In genomic region chr6:145699462-145699861, GRCh38 we compare ENCODE assay signal across 21 cellular contexts. TPM values are rescaled to one million over a fixed set of nuclear protein-coding genes. Genes with fewer than 3 reads are reported as not detected.
DNase-seq lines count a peak whose midpoint lies in the region; ATAC-seq, FAIRE-seq and TF ChIP-seq lines count a peak whose summit lies in the region.
"Had no signal": no experiment of that assay in that cellular context is flagged by ENCODE, and none has a peak within 500 bp of the region (broad histone marks: within the 10 kb centered on the region; RNA-seq: fewer than 3 reads in every experiment).

No MANE protein-coding gene starts in this region.

- no peaks in the 10 kb centered on the region for H3K9me1 ChIP-seq in endothelial cell of umbilical vein (replicated peaks; ENCODE audit: control insufficient read depth, extremely low read depth, insufficient read depth, low read length)

- no peaks in the 10 kb centered on the region for H4K20me1 ChIP-seq in PC-3 (ENCODE audit: low read length)
- H4K20me1 ChIP-seq in endothelial cell of umbilical vein (replicated peaks; ENCODE audit: control insufficient read depth, extremely low read depth, insufficient read depth, low read length) = no peaks in the 10 kb centered on the region
- no peaks in the 10 kb centered on the region for H4K20me1 ChIP-seq in GM23338 (replicated peaks; ENCODE audit: insufficient read depth)
- H4K20me1 ChIP-seq: BLaER1 had no signal

- intact Hi-C loops in PC-3 (cut with micrococcal nuclease) (no loop called here), endothelial cell of umbilical vein (cut with micrococcal nuclease) (loop anchor here (1.0 to 2.0 kb wide), 2 partner anchors 31 to 115 kb away; partner anchors contain the start of gene FBXO30)

- no peak overlapping the region for H4K91ac ChIP-seq in mesenchymal stem cell (ENCODE audit: low read length)

- H3K9ac ChIP-seq in PC-3 (ENCODE audit: low read length) (no peak overlapping the region), endothelial cell of umbilical vein (replicated peaks; ENCODE audit: extremely low read depth, insufficient read depth, low read length) (peak overlapping the region; percentile 65), mesenchymal stem cell (ENCODE audit: low read length) (no peak overlapping the region)
- H3K9ac ChIP-seq: BLaER1 had no signal

- TF ChIP-seq CTCF in PC-3 (conservative IDR thresholded peaks at IDR 0.05; ENCODE audit: low read depth, low read length) = no peak
- TF ChIP-seq CTCF in endothelial cell of umbilical vein (IDR thresholded peaks at IDR 0.05; ENCODE audit: extremely low read depth in 1 of 2, insufficient read depth in 1 of 2, low read depth in 1 of 2, low read length in 2 of 2) = no peak
- TF ChIP-seq CTCF in GM23338 (conservative IDR thresholded peaks at IDR 0.05; ENCODE audit: low read depth in 2 of 2) = no peak

- H3K79me1 ChIP-seq in mesenchymal stem cell (replicated peaks; ENCODE audit: low read length, poor library complexity, severe bottlenecking) = no peaks in the 10 kb centered on the region

- no peak overlapping the region for H2BK15ac ChIP-seq in mesenchymal stem cell (ENCODE audit: low read depth, poor library complexity, severe bottlenecking)

- H3K9me3 ChIP-seq in PC-3 (ENCODE audit: low read length) (no peaks in the 10 kb centered on the region), endothelial cell of umbilical vein (replicated peaks; ENCODE audit: control insufficient read depth, insufficient read depth, low read length) (no peaks in the 10 kb centered on the region), mesenchymal stem cell (ENCODE audit: control insufficient read depth, low read length) (no peaks in the 10 kb centered on the region)
- H3K9me3 ChIP-seq: pancreas, testis had no signal

- H3K27ac ChIP-seq in PC-3 (ENCODE audit: low read length) (peak overlapping the region; percentile 17; the same call in 1 of the 2 replicates), endothelial cell of umbilical vein (ENCODE audit: insufficient read depth, low read depth, low read length) (peak overlapping the region; percentile 95), mesenchymal stem cell (ENCODE audit: low read length, poor library complexity, severe bottlenecking) (no peak overlapping the region), GM23338 (ENCODE audit: low read depth) (no peak overlapping the region)
- H3K27ac ChIP-seq: BLaER1, pancreas, testis had no signal

- H3F3A ChIP-seq in PC-3 (ENCODE audit: low read length, unreplicated experiment) (no peaks in the 10 kb centered on the region), GM23338 (replicated peaks; ENCODE audit: low read depth) (no peaks in the 10 kb centered on the region)

- peaks cover 17% of the 10 kb centered on the region for H3K36me3 Mint-ChIP-seq in GM23338 (ENCODE audit: low read depth)

- H3K9me3 Mint-ChIP-seq in GM23338 = peaks cover 16% of the 10 kb centered on the region
- H3K9me3 Mint-ChIP-seq: activated naive CD4-positive, alpha-beta T cell treated with anti-CD3 and anti-CD28 coated beads, Interleukin-2, amount 50 U/mL, for 24 hours; central memory CD8-positive, alpha-beta T cell had no signal

- no peak overlapping the region for H2BK120ac ChIP-seq in mesenchymal stem cell (ENCODE audit: low read depth, low read length)

- peak; percentile 96 for ATAC-seq in PC-3
- ATAC-seq in HG03439 (IDR thresholded peaks at IDR 0.05; ENCODE audit: unreplicated experiment) = no peak
- ATAC-seq in GM23338 = no peak
- no peak for ATAC-seq in HG02610 (IDR thresholded peaks at IDR 0.05; ENCODE audit: unreplicated experiment)
- ATAC-seq: esophagus mucosa, GM12878, pancreas, WTC11 had no signal

- DNase-seq in AG20443 (ENCODE audit: low spot score) (peak; percentile 9), PC-3 (peak; percentile 65), endothelial cell of umbilical vein (ENCODE audit: low read depth, low spot score) (peak; percentile 80), mesenchymal stem cell (peak; percentile 68), GF-D8 (lab: John Stamatoyannopoulos, UW) (no peak), GM23338 (ENCODE audit: low spot score) (no peak)
- DNase-seq: activated CD8-positive, alpha-beta memory T cell treated with anti-CD3 and anti-CD28 coated beads, Interleukin-2, amount 50 U/mL, for 4 hours; DMS79; KG1; NCI-H1436 treated with DMSO at 0.1 percent for 48 hours; NCI-H446; pancreas; testis had no signal

- H3K23ac ChIP-seq in mesenchymal stem cell (ENCODE audit: low read length in 2 of 2) = no peak overlapping the region

- peak; percentile 89 for FAIRE-seq in endothelial cell of umbilical vein (lab: Jason Lieb, UNC)
- FAIRE-seq: GM12878, pancreas had no signal

- H3K4me1 ChIP-seq in PC-3 (ENCODE audit: insufficient read depth, low read length) (peaks cover 17% of the 10 kb centered on the region), endothelial cell of umbilical vein (ENCODE audit: control insufficient read depth, extremely low read depth, insufficient read depth, low read length) (peaks cover 24% of the 10 kb centered on the region), mesenchymal stem cell (ENCODE audit: control insufficient read depth, insufficient read depth, low read depth, low read length) (no peaks in the 10 kb centered on the region), GM23338 (ENCODE audit: insufficient read depth) (no peaks in the 10 kb centered on the region)
- H3K4me1 ChIP-seq: BLaER1, pancreas had no signal

- no peak overlapping the region for H3K14ac ChIP-seq in mesenchymal stem cell (ENCODE audit: low read length in 2 of 2)

- H3K79me2 ChIP-seq in PC-3 (ENCODE audit: low read length) = no peaks in the 10 kb centered on the region
- no peaks in the 10 kb centered on the region for H3K79me2 ChIP-seq in endothelial cell of umbilical vein (ENCODE audit: control insufficient read depth, insufficient read depth, low read length)
- no peaks in the 10 kb centered on the region for H3K79me2 ChIP-seq in GM23338 (replicated peaks; ENCODE audit: insufficient read depth)

- no peak overlapping the region for H4K8ac ChIP-seq in mesenchymal stem cell (ENCODE audit: low read length)

- no peak for TF ChIP-seq POLR2A in endothelial cell of umbilical vein (IDR thresholded peaks at IDR 0.05; ENCODE audit: low read depth, low read length)

- CTCF ChIA-PET in PC-3 (lab: Charles Lee) = no interaction called here
- CTCF ChIA-PET in endothelial cell of umbilical vein (lab: Charles Lee) = interaction anchor here (2.8 kb wide), 1 partner anchor 66 kb away, joined by 13 read pairs; no protein-coding TSS in a partner anchor

- H3K27ac Mint-ChIP-seq in GM23338 = no peak overlapping the region
- H3K27ac Mint-ChIP-seq: activated naive CD4-positive, alpha-beta T cell treated with anti-CD3 and anti-CD28 coated beads, Interleukin-2, amount 50 U/mL, for 24 hours; WTC11 had no signal

- H3K4me1 Mint-ChIP-seq in GM23338 = peaks cover under 1% of the 10 kb centered on the region; the same call in 1 of the 3 replicates
- H3K4me1 Mint-ChIP-seq: activated naive CD4-positive, alpha-beta T cell treated with anti-CD3 and anti-CD28 coated beads, Interleukin-2, amount 50 U/mL, for 24 hours; central memory CD8-positive, alpha-beta T cell; WTC11 had no signal

- H2BK12ac ChIP-seq in mesenchymal stem cell (ENCODE audit: low read length in 2 of 2) = no peak overlapping the region

- H3K27me3 Mint-ChIP-seq in GM23338 (ENCODE audit: insufficient read depth, low read depth, poor library complexity) = no peaks in the 10 kb centered on the region
- H3K27me3 Mint-ChIP-seq: activated naive CD4-positive, alpha-beta T cell treated with anti-CD3 and anti-CD28 coated beads, Interleukin-2, amount 50 U/mL, for 24 hours; central memory CD8-positive, alpha-beta T cell had no signal

- dilution Hi-C loops in endothelial cell of umbilical vein (cut with MboI; ENCODE audit: extremely low pct_ligation_motif_present, low sequenced_read_pairs) = no loop called here

- POLR2A ChIA-PET in PC-3 (lab: Charles Lee; ENCODE audit: unreplicated experiment) = no interaction called here
- POLR2A ChIA-PET in endothelial cell of umbilical vein (lab: Charles Lee) = no interaction called here

- H3K18ac ChIP-seq in mesenchymal stem cell (ENCODE audit: low read depth in 1 of 2, low read length in 2 of 2) = no peak overlapping the region

- no peaks in the 10 kb centered on the region for H3K9me2 ChIP-seq in PC-3 (replicated peaks; ENCODE audit: low read length)
- 0 out of 2 replicates have a peak, but pooled peaks cover 3% of the 10 kb centered on the region for H3K9me2 ChIP-seq in GM23338 (ENCODE audit: insufficient read depth)

- H3K36me3 ChIP-seq in PC-3 (ENCODE audit: low read depth, low read length) (no peaks in the 10 kb centered on the region), endothelial cell of umbilical vein (ENCODE audit: control insufficient read depth in 2 of 2, extremely low read depth in 1 of 2, insufficient read depth in 2 of 2, low read length in 2 of 2) (no peaks in the 10 kb centered on the region), mesenchymal stem cell (ENCODE audit: control insufficient read depth in 1 of 2, insufficient read depth in 2 of 2, low read depth in 1 of 2, low read length in 2 of 2) (no peaks in the 10 kb centered on the region), GM23338 (ENCODE audit: insufficient read depth) (no peaks in the 10 kb centered on the region)
- H3K36me3 ChIP-seq: BLaER1, pancreas had no signal

- BruUV-seq in PC-3 (replicated peaks; lab: Mats Ljungman, UMichigan) = no TSS peak
- no TSS peak for BruUV-seq in endothelial cell of umbilical vein (replicated peaks; lab: Mats Ljungman, UMichigan)

- H2AFZ ChIP-seq in PC-3 (ENCODE audit: low read length) = no peak overlapping the region
- no peak overlapping the region for H2AFZ ChIP-seq in endothelial cell of umbilical vein (ENCODE audit: low read depth, low read length)
- no peak overlapping the region for H2AFZ ChIP-seq in mesenchymal stem cell (ENCODE audit: low read depth, low read length)
- no peak overlapping the region for H2AFZ ChIP-seq in GM23338

- H3K4me3 Mint-ChIP-seq in GM23338 = no peak overlapping the region
- H3K4me3 Mint-ChIP-seq: activated naive CD4-positive, alpha-beta T cell treated with anti-CD3 and anti-CD28 coated beads, Interleukin-2, amount 50 U/mL, for 24 hours; central memory CD8-positive, alpha-beta T cell; WTC11 had no signal

- H2BK5ac ChIP-seq in mesenchymal stem cell (ENCODE audit: low read depth, low read length, poor library complexity, severe bottlenecking) = no peak overlapping the region

- H3K27me3 ChIP-seq in PC-3 (ENCODE audit: low read length) (no peaks in the 10 kb centered on the region), endothelial cell of umbilical vein (ENCODE audit: control insufficient read depth in 2 of 2, insufficient read depth in 2 of 2, low read length in 2 of 2) (no peaks in the 10 kb centered on the region), mesenchymal stem cell (ENCODE audit: control insufficient read depth in 1 of 2, insufficient read depth in 1 of 2, low read length in 2 of 2) (no peaks in the 10 kb centered on the region), GM23338 (ENCODE audit: insufficient read depth) (no peaks in the 10 kb centered on the region)
- H3K27me3 ChIP-seq: BLaER1, pancreas, testis had no signal

- H3K4me3 ChIP-seq in PC-3 (ENCODE audit: low read length) = no peak overlapping the region
- H3K4me3 ChIP-seq in endothelial cell of umbilical vein (replicated peaks in 1 of 3; ENCODE audit: insufficient read depth in 1 of 3, low read depth in 1 of 3, low read length in 3 of 3) = no peak overlapping the region
- H3K4me3 ChIP-seq in mesenchymal stem cell (ENCODE audit: insufficient read depth in 1 of 2, low read depth in 1 of 2, low read length in 2 of 2) = no peak overlapping the region
- H3K4me3 ChIP-seq in GM23338 = no peak overlapping the region
- H3K4me3 ChIP-seq: BLaER1, GM12878, pancreas, testis had no signal

- no peak overlapping the region for H2AK5ac ChIP-seq in mesenchymal stem cell (ENCODE audit: low read length, severe bottlenecking)

- peak overlapping the region; percentile 22 for H3K4me2 ChIP-seq in PC-3 (ENCODE audit: low read length)
- peak overlapping the region; percentile 61 for H3K4me2 ChIP-seq in endothelial cell of umbilical vein (ENCODE audit: insufficient read depth, low read length)
- H3K4me2 ChIP-seq in mesenchymal stem cell (ENCODE audit: low read length, poor library complexity, severe bottlenecking) = no peak overlapping the region
- no peak overlapping the region for H3K4me2 ChIP-seq in GM23338
- H3K4me2 ChIP-seq: BLaER1 had no signal

- H3K4ac ChIP-seq in mesenchymal stem cell (ENCODE audit: low read depth in 1 of 2, low read length in 2 of 2) = no peak overlapping the region

RNA-seq across cellular contexts. Expression of gene EPM2A, which starts 35.9 kb away (rescaled TPM):
- total RNA-seq in PC-3 (2014; rRNA removed) (2.9 and 4.0 TPM in 2 replicates), endothelial cell of umbilical vein (4.8 and 5.5 TPM in 2 replicates)
- polyA plus RNA-seq in endothelial cell of umbilical vein (2.6 and 3.1 TPM in 2 replicates), GM23338 (2016; fragmentation: Nextera tagmentation; extraction: Ambion mirVana) (3.5 and 3.7 TPM in 2 replicates)
- polyA plus RNA-seq in endothelial cell of umbilical vein (2011; cell fraction: cytosol; rRNA removed) = 3.4 and 4.0 TPM in 2 replicates
- 8.0 and 9.0 TPM in 2 replicates for polyA plus RNA-seq in endothelial cell of umbilical vein (2011; cell fraction: nucleus; rRNA removed)
- polyA plus RNA-seq in endothelial cell of umbilical vein (2012) = 2.9 and 3.4 TPM in 2 replicates
- polyA minus RNA-seq in endothelial cell of umbilical vein = 6.7 and 12.6 TPM in 2 replicates
- polyA minus RNA-seq in endothelial cell of umbilical vein (2011; cell fraction: cytosol; rRNA and poly(A)+ RNA removed) = 4.6 TPM
- polyA minus RNA-seq in endothelial cell of umbilical vein (2011; cell fraction: nucleus; rRNA and poly(A)+ RNA removed) = 13.5 and 17.8 TPM in 2 replicates
- 2.3 TPM for polyA plus RNA-seq in mesenchymal stem cell (2013, experiment 1 of 2)
- 2.8 TPM for polyA plus RNA-seq in mesenchymal stem cell (2013, experiment 2 of 2)
- 8.0 and 17.8 TPM in 2 replicates for total RNA-seq in GM23338 (2014; rRNA removed; shearing (Covaris generic))

Comparison
In these comparisons a context has a peak if more than half of its experiments do, and no peak if none do; other contexts are left out.
1. DNase-seq: peak in AG20443 (single experiment), PC-3 (single experiment), endothelial cell of umbilical vein (single experiment) and mesenchymal stem cell (single experiment); none in GF-D8 (single experiment) and GM23338 (single experiment).
2. H3K27ac ChIP-seq: peak in PC-3 (single experiment) and endothelial cell of umbilical vein (single experiment); none in mesenchymal stem cell (single experiment) and GM23338 (single experiment).
3. H3K4me2 ChIP-seq: peak in PC-3 (single experiment) and endothelial cell of umbilical vein (single experiment); none in mesenchymal stem cell (single experiment) and GM23338 (single experiment).